21 cellular contexts compared by ENCODE assay signal in genomic region chr9:110214553-110214952, GRCh38. TPM values are rescaled to one million over a fixed set of nuclear protein-coding genes. Genes with fewer than 3 reads are reported as not detected.
"Had no signal": no experiment of that assay in that cellular context is flagged by ENCODE, and none has a peak within 500 bp of the region (broad histone marks: within the 10 kb centered on the region; RNA-seq: fewer than 3 reads in every experiment).

No MANE protein-coding gene starts in this region.

- H3K9me3 ChIP-seq: neutrophil had no signal

- FAIRE-seq: endothelial cell of umbilical vein, frontal cortex, TTC549 had no signal

- ATAC-seq: heart left ventricle; naive thymus-derived CD4-positive, alpha-beta T cell had no signal

- H3K27me3 ChIP-seq: brain microvascular endothelial cell, heart left ventricle, neutrophil had no signal

- H3K4me3 ChIP-seq: heart left ventricle, lung had no signal

- H3K27ac ChIP-seq: brain microvascular endothelial cell, heart left ventricle, neutrophil had no signal

- H3K36me3 ChIP-seq: brain microvascular endothelial cell, heart left ventricle, neutrophil had no signal

- DNase-seq: activated CD4-positive, alpha-beta T cell treated with anti-CD3 and anti-CD28 coated beads, Interleukin-2, amount 10 ng/mL, durations not matched to agents 7 days and 5 days; activated CD4-positive, CD25-positive, alpha-beta regulatory T cell; activated CD8-positive, alpha-beta memory T cell treated with anti-CD3 and anti-CD28 coated beads, Interleukin-2, amount 50 U/mL, for 48 hours; activated gamma-delta T cell treated with Interleukin-2 at 50 U/mL for 16 hours; anterior cingulate cortex; brain microvascular endothelial cell; cortex of kidney; effector CD8-positive, alpha-beta T cell; heart left ventricle; naive thymus-derived CD4-positive, alpha-beta T cell; posterior cingulate gyrus; retina; stimulated activated CD4-positive, alpha-beta T cell treated with anti-CD3 and anti-CD28 coated beads, Interleukin-15, amount 100 ng/mL, for 24 hours; stimulated activated CD4-positive, alpha-beta T cell treated with anti-CD3 and anti-CD28 coated beads, Interleukin-4, amount 100 ng/mL, for 24 hours; stimulated activated naive CD4-positive, alpha-beta T cell treated with Interleukin-2 at 50 U/mL for 16 hours had no signal

RNA-seq across cellular contexts. Expression of gene C9orf152, which starts 6.6 kb away (rescaled TPM):
- total RNA-seq: activated CD4-positive, alpha-beta T cell treated with anti-CD3 and anti-CD28 coated beads, Interleukin-2, amount 10 ng/mL, durations not matched to agents 7 days and 5 days; endothelial cell of umbilical vein; frontal cortex; heart left ventricle; naive thymus-derived CD4-positive, alpha-beta T cell; T-helper 2 cell treated with Interferon-gamma antibody and Interleukin-4, amounts not matched to agents 100 ng/mL and 5 ng/mL, for 36 hours had no signal
- polyA plus RNA-seq: endothelial cell of umbilical vein; heart left ventricle; naive thymus-derived CD4-positive, alpha-beta T cell had no signal
